ENCODE assay signal across 12 cellular contexts in the genomic region with DNA sequence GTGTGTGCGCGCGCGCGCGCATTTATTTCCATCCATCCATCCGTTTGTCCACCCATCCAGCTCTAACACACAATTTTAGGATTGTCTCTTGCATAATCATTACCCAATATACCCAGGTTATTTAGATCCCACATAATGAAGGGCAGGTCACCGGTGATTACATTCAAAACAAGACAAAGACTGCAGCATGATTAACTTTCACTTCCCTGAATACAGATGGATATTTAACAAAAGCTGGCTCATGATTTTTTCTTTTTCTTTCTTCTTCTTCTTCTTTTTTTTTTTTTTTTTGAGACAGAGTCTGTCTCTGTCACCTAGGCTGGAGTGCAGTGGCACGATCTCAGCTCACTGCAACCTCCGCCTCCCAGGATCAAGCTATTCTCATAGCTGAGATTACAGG.
"Had no signal": no experiment of that assay in that cellular context is flagged by ENCODE, and none has a peak within 500 bp of the region (broad histone marks: within the 10 kb centered on the region; RNA-seq: fewer than 3 reads in every experiment).

No MANE protein-coding gene starts in this region.

- H3K27ac ChIP-seq: cardiac muscle cell, esophagus muscularis mucosa, tibial artery, uterus had no signal

- H3K9me3 ChIP-seq: esophagus muscularis mucosa, tibial artery, uterus had no signal

- DNase-seq: activated CD4-positive, alpha-beta memory T cell treated with anti-CD3 and anti-CD28 coated beads, Interleukin-2, amount 10 ng/mL, durations not matched to agents 7 days and 5 days; activated CD4-positive, alpha-beta T cell treated with anti-CD3 and anti-CD28 coated beads for 36 hours; activated naive CD4-positive, alpha-beta T cell; activated T-cell treated with anti-CD3 and anti-CD28 coated beads, Interleukin-2, amount 50 U/mL, for 72 hours; foreskin fibroblast; left colon; stimulated activated CD4-positive, alpha-beta T cell treated with anti-CD3 and anti-CD28 coated beads, Interleukin-4, amount 100 ng/mL, for 1 hour; T1000; tibial artery; uterus had no signal

- H3K27me3 ChIP-seq: cardiac muscle cell, esophagus muscularis mucosa, tibial artery, uterus had no signal

- H3K4me3 ChIP-seq: cardiac muscle cell, esophagus muscularis mucosa, tibial artery, uterus had no signal

- ATAC-seq: activated CD4-positive, alpha-beta T cell treated with anti-CD3 and anti-CD28 coated beads for 36 hours; activated T-cell treated with anti-CD3 and anti-CD28 coated beads, Interleukin-2, amount 50 U/mL, for 72 hours; left colon had no signal

- H3K36me3 ChIP-seq: cardiac muscle cell, esophagus muscularis mucosa, tibial artery, uterus had no signal
